26 cellular contexts compared by ENCODE assay signal in genomic region chr16:10888320-10888937, GRCh38. TPM values are rescaled to one million over a fixed set of nuclear protein-coding genes. Genes with fewer than 3 reads are reported as not detected.
DNase-seq lines count a peak whose midpoint lies in the region; ATAC-seq, FAIRE-seq and TF ChIP-seq lines count a peak whose summit lies in the region.
"Had no signal": no experiment of that assay in that cellular context is flagged by ENCODE, and none has a peak within 500 bp of the region (broad histone marks: within the 10 kb centered on the region; RNA-seq: fewer than 3 reads in every experiment).

No MANE protein-coding gene starts in this region.

- H3K4me3 Mint-ChIP-seq in stimulated activated memory B cell treated with anti-CD40 and anti-IgM and Interleukin-4, amounts not matched to agents 10 μg/mL and 1 μg/mL and 100 μg/mL, for 72 hours, result peak overlapping the region; percentile 94
- H3K4me3 Mint-ChIP-seq: activated CD4-positive, alpha-beta T cell treated with anti-CD3 and anti-CD28 coated beads for 36 hours; nephron; T-helper 1 cell treated with Interleukin-12 subunit alpha and Interleukin-12 subunit beta and Interleukin-4 antibody, amounts not matched to agents 30 μg/mL and 1 μg/mL, for 36 hours; type B pancreatic cell had no signal

- peaks cover 73% of the 10 kb centered on the region for H3F3A ChIP-seq in SU-DHL-6 (ENCODE audit: insufficient read depth)

- H3K4me1 ChIP-seq in left ventricle myocardium inferior (peaks cover 36% of the 10 kb centered on the region), right atrium auricular region (no peaks in the 10 kb centered on the region), colonic mucosa (no peaks in the 10 kb centered on the region)

- H3K9ac ChIP-seq in SU-DHL-6 (ENCODE audit: low read length) (peak overlapping the region; percentile 79), colonic mucosa (ENCODE audit: low read depth in 2 of 2, low read length in 2 of 2) (no peak overlapping the region)
- H3K9ac ChIP-seq: GM23248 had no signal

- H3K79me2 ChIP-seq in SU-DHL-6 (ENCODE audit: insufficient read depth, low read length), result peaks cover 70% of the 10 kb centered on the region

- FAIRE-seq in GM18507 (lab: Jason Lieb, UNC), result peak; percentile 42
- FAIRE-seq: HTR-8/SVneo, small intestine had no signal

- peaks cover 6% of the 10 kb centered on the region for H3K36me3 ChIP-seq in left ventricle myocardium inferior
- no peaks in the 10 kb centered on the region for H3K36me3 ChIP-seq in right atrium auricular region
- 0 out of 2 replicates have a peak, but pooled peaks cover 5% of the 10 kb centered on the region for H3K36me3 ChIP-seq in SU-DHL-6 (ENCODE audit: low read length)
- H3K36me3 ChIP-seq in colonic mucosa, result no peaks in the 10 kb centered on the region

- no peaks in the 10 kb centered on the region; the same call in 1 of the 2 replicates for H4K20me1 ChIP-seq in SU-DHL-6 (ENCODE audit: low read depth, low read length)

- H3K27ac Mint-ChIP-seq in stimulated activated memory B cell treated with anti-CD40 and anti-IgM and Interleukin-4, amounts not matched to agents 10 μg/mL and 1 μg/mL and 100 μg/mL, for 72 hours, result peak overlapping the region; percentile 86
- H3K27ac Mint-ChIP-seq: activated CD4-positive, alpha-beta T cell treated with anti-CD3 and anti-CD28 coated beads for 36 hours; nephron; T-helper 1 cell treated with Interleukin-12 subunit alpha and Interleukin-12 subunit beta and Interleukin-4 antibody, amounts not matched to agents 30 μg/mL and 1 μg/mL, for 36 hours; type B pancreatic cell had no signal

- no peaks in the 10 kb centered on the region for H3K9me3 ChIP-seq in left ventricle myocardium inferior (replicated peaks)
- H3K9me3 ChIP-seq in right atrium auricular region, result no peaks in the 10 kb centered on the region
- no peaks in the 10 kb centered on the region for H3K9me3 ChIP-seq in SU-DHL-6 (ENCODE audit: insufficient read depth, low read length)
- H3K9me3 ChIP-seq in colonic mucosa, result no peaks in the 10 kb centered on the region

- peak; percentile 49 for ATAC-seq in stimulated activated memory B cell treated with anti-CD40 and anti-IgM and Interleukin-4, amounts not matched to agents 10 μg/mL and 1 μg/mL and 100 μg/mL, for 72 hours
- no peak for ATAC-seq in GM21717 (IDR thresholded peaks at IDR 0.05; ENCODE audit: unreplicated experiment)
- ATAC-seq in GM18873 (IDR thresholded peaks at IDR 0.05; ENCODE audit: low FRiP score, unreplicated experiment), result no peak
- ATAC-seq: activated CD4-positive, alpha-beta T cell treated with anti-CD3 and anti-CD28 coated beads for 36 hours; left ventricle myocardium superior had no signal

- H3K27me3 ChIP-seq in left ventricle myocardium inferior (ENCODE audit: low read depth), result peaks cover 6% of the 10 kb centered on the region
- no peaks in the 10 kb centered on the region for H3K27me3 ChIP-seq in right atrium auricular region
- H3K27me3 ChIP-seq in SU-DHL-6 (ENCODE audit: low read length), result no peaks in the 10 kb centered on the region
- H3K27me3 ChIP-seq in colonic mucosa, result no peaks in the 10 kb centered on the region

- no peaks in the 10 kb centered on the region for H3K27me3 Mint-ChIP-seq in stimulated activated memory B cell treated with anti-CD40 and anti-IgM and Interleukin-4, amounts not matched to agents 10 μg/mL and 1 μg/mL and 100 μg/mL, for 72 hours

- peak overlapping the region; percentile 81 for H3K4me2 ChIP-seq in SU-DHL-6 (ENCODE audit: low read depth, low read length, poor library complexity, severe bottlenecking)

- no peak overlapping the region for H3K27ac ChIP-seq in left ventricle myocardium inferior (replicated peaks)
- no peak overlapping the region for H3K27ac ChIP-seq in right atrium auricular region
- peak overlapping the region; percentile 96 for H3K27ac ChIP-seq in SU-DHL-6 (ENCODE audit: low read depth, low read length)
- no peak overlapping the region for H3K27ac ChIP-seq in colonic mucosa
- H3K27ac ChIP-seq: GM23248 had no signal

- H3K4me3 ChIP-seq in left ventricle myocardium inferior, result no peak overlapping the region
- no peak overlapping the region for H3K4me3 ChIP-seq in right atrium auricular region
- H3K4me3 ChIP-seq in SU-DHL-6 (ENCODE audit: insufficient read depth, low read length, poor library complexity, severe bottlenecking), result peak overlapping the region; percentile 59
- no peak overlapping the region for H3K4me3 ChIP-seq in colonic mucosa
- H3K4me3 ChIP-seq: GM23248 had no signal

- H3K9me3 Mint-ChIP-seq in stimulated activated memory B cell treated with anti-CD40 and anti-IgM and Interleukin-4, amounts not matched to agents 10 μg/mL and 1 μg/mL and 100 μg/mL, for 72 hours, result no peaks in the 10 kb centered on the region
- H3K9me3 Mint-ChIP-seq: T-helper 1 cell treated with Interleukin-12 subunit alpha and Interleukin-12 subunit beta and Interleukin-4 antibody, amounts not matched to agents 30 μg/mL and 1 μg/mL, for 36 hours; type B pancreatic cell had no signal

- TF ChIP-seq CTCF in left ventricle myocardium inferior (IDR thresholded peaks at IDR 0.05; ENCODE audit: borderline replicate concordance) (no peak), right atrium auricular region (IDR thresholded peaks at IDR 0.05) (no peak), SU-DHL-6 (IDR thresholded peaks at IDR 0.05; ENCODE audit: insufficient read depth, low read length, poor library complexity, severe bottlenecking) (no peak), colonic mucosa (IDR thresholded peaks at IDR 0.05) (no peak)

- H3K36me3 Mint-ChIP-seq in stimulated activated memory B cell treated with anti-CD40 and anti-IgM and Interleukin-4, amounts not matched to agents 10 μg/mL and 1 μg/mL and 100 μg/mL, for 72 hours, result peaks cover 80% of the 10 kb centered on the region
- H3K36me3 Mint-ChIP-seq: type B pancreatic cell had no signal

- no peaks in the 10 kb centered on the region for H3K9me2 ChIP-seq in SU-DHL-6 (replicated peaks; ENCODE audit: insufficient read depth, low read length)

- DNase-seq in left ventricle myocardium inferior (peak; percentile 32), right atrium auricular region (ENCODE audit: low spot score) (no peak), GM18507 (ENCODE audit: extremely low spot score, insufficient read length, low read depth) (no peak), colonic mucosa (no peak)
- DNase-seq: activated CD4-positive, alpha-beta T cell treated with anti-CD3 and anti-CD28 coated beads for 36 hours; activated effector memory CD4-positive, alpha-beta T cell treated with anti-CD3 and anti-CD28 coated beads, Interleukin-2, amount 50 U/mL, for 16 hours; GM23248; islet precursor cell; left ventricle myocardium superior; midbrain; NCI-H1092; NCI-H1694 treated with DMSO at 0.1 percent for 48 hours; NCI-H2171; NCI-H510A; small intestine; stimulated activated CD4-positive, alpha-beta T cell treated with anti-CD3 and anti-CD28 coated beads, Interleukin-2, amount 100 ng/mL, for 24 hours had no signal

- no peak overlapping the region for H2AFZ ChIP-seq in SU-DHL-6 (ENCODE audit: low read depth, low read length, severe bottlenecking)
- H2AFZ ChIP-seq: GM23248 had no signal

- H3K4me1 Mint-ChIP-seq in stimulated activated memory B cell treated with anti-CD40 and anti-IgM and Interleukin-4, amounts not matched to agents 10 μg/mL and 1 μg/mL and 100 μg/mL, for 72 hours, result peaks cover 100% of the 10 kb centered on the region
- H3K4me1 Mint-ChIP-seq: nephron had no signal

- intact Hi-C loops in left ventricle myocardium inferior (cut with micrococcal nuclease) (no loop called here), colonic mucosa (cut with DNase I) (no loop called here)

RNA-seq across cellular contexts. Expression of gene CIITA, which starts 11.4 kb away (rescaled TPM):
- total RNA-seq in left ventricle myocardium inferior, result 9.4 TPM
- 1 to 10 TPM; 3.2 to 3.4 TPM for total RNA-seq in right atrium auricular region
- 1 to 10 TPM; 4.5 to 9.6 TPM for total RNA-seq in colonic mucosa
- total RNA-seq: A673, G401, GM23248 had no signal

RNA-seq across cellular contexts. Expression of gene DEXI, which starts 53.8 kb away (rescaled TPM):
- total RNA-seq in left ventricle myocardium inferior, result 110 TPM
- total RNA-seq in right atrium auricular region, result 100 to 1,000 TPM; 129 to 164 TPM
- 10 to 100 TPM; 23.8 to 29.5 TPM for total RNA-seq in colonic mucosa

RNA-seq across cellular contexts. Expression of gene CLEC16A, which starts 55.9 kb away (rescaled TPM):
- total RNA-seq in left ventricle myocardium inferior, result 24.6 TPM
- 10 to 100 TPM; 24.1 to 49.0 TPM for total RNA-seq in right atrium auricular region
- 10 to 100 TPM; 24.9 to 29.6 TPM for total RNA-seq in colonic mucosa
